In the genomic region with DNA sequence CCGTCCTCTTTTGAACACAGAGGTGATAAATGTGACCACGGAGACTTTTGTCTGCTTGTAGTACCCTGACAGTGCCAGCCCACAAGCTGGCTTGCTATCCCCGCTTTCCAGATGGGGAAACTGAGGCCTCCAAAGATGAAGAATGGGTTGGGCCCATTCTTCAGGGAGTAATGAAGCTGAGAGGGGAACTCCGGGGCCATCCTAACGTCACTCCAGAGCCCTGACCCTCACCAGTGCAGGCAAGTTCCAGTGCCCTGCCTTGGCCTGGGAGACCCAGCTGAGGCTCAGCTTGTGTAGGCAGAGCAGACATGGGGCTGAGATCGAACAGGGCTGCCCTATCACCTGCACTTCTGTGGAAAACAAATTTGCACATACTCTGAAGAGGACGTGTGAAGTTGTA, we compare ENCODE assay signal across 1 cellular context.
TF ChIP-seq lines count a peak whose summit lies in the region.

No MANE protein-coding gene starts in this region.

TF ChIP-seq in IMR-90, 13 proteins besides CTCF, POLR2A, EP300 and RAD21:
- TF ChIP-seq RCOR1 (IDR thresholded peaks at IDR 0.05; ENCODE audit: insufficient replicate concordance, low read length): no peak
- no peak for TF ChIP-seq CEBPB (IDR thresholded peaks at IDR 0.05; ENCODE audit: low read depth, low read length)
- TF ChIP-seq, protein P1, sequence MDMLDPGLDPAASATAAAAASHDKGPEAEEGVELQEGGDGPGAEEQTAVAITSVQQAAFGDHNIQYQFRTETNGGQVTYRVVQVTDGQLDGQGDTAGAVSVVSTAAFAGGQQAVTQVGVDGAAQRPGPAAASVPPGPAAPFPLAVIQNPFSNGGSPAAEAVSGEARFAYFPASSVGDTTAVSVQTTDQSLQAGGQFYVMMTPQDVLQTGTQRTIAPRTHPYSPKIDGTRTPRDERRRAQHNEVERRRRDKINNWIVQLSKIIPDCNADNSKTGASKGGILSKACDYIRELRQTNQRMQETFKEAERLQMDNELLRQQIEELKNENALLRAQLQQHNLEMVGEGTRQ (IDR thresholded peaks at IDR 0.05; ENCODE audit: low read depth, low read length): no peak
- no peak for TF ChIP-seq MAFK (IDR thresholded peaks at IDR 0.05; ENCODE audit: low read depth, low read length)
- TF ChIP-seq, protein P2, sequence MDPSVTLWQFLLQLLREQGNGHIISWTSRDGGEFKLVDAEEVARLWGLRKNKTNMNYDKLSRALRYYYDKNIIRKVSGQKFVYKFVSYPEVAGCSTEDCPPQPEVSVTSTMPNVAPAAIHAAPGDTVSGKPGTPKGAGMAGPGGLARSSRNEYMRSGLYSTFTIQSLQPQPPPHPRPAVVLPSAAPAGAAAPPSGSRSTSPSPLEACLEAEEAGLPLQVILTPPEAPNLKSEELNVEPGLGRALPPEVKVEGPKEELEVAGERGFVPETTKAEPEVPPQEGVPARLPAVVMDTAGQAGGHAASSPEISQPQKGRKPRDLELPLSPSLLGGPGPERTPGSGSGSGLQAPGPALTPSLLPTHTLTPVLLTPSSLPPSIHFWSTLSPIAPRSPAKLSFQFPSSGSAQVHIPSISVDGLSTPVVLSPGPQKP (IDR thresholded peaks at IDR 0.05; ENCODE audit: borderline replicate concordance, low read depth, low read length): no peak
- no peak for TF ChIP-seq RFX5 (IDR thresholded peaks at IDR 0.05; ENCODE audit: low read depth, low read length)
- TF ChIP-seq MXI1 (IDR thresholded peaks at IDR 0.05; ENCODE audit: borderline replicate concordance, low read depth, low read length): no peak
- no peak for TF ChIP-seq FOS (IDR thresholded peaks at IDR 0.05; ENCODE audit: low read depth, low read length)
- TF ChIP-seq MAZ (IDR thresholded peaks at IDR 0.05; ENCODE audit: borderline replicate concordance, low read depth, low read length): no peak
- no peak for TF ChIP-seq BHLHE40 (IDR thresholded peaks at IDR 0.05; ENCODE audit: low read depth, low read length)
- no peak for TF ChIP-seq NFE2L2 (IDR thresholded peaks at IDR 0.05; ENCODE audit: low read depth, low read length)
- TF ChIP-seq CHD1 (IDR thresholded peaks at IDR 0.05; ENCODE audit: low read depth, low read length): no peak
- TF ChIP-seq SMC3 (IDR thresholded peaks at IDR 0.05; ENCODE audit: low read depth, low read length): no peak
